In genomic region chr17:81929253-81930141, GRCh38 we compare ENCODE assay signal across 2 cellular contexts.
TF ChIP-seq lines count a peak whose summit lies in the region.

No MANE protein-coding gene starts in this region.

TF ChIP-seq in IMR-90, 13 proteins besides CTCF, POLR2A, EP300 and RAD21:
- TF ChIP-seq ELK1 (IDR thresholded peaks at IDR 0.05; ENCODE audit: borderline replicate concordance, low read depth, low read length), result no peak
- no peak for TF ChIP-seq CHD1 (IDR thresholded peaks at IDR 0.05; ENCODE audit: low read depth, low read length)
- TF ChIP-seq CEBPB (IDR thresholded peaks at IDR 0.05; ENCODE audit: low read depth, low read length), result no peak
- no peak for TF ChIP-seq RFX5 (IDR thresholded peaks at IDR 0.05; ENCODE audit: low read depth, low read length)
- TF ChIP-seq USF2 (IDR thresholded peaks at IDR 0.05; ENCODE audit: low read depth, low read length), result no peak
- TF ChIP-seq RCOR1 (IDR thresholded peaks at IDR 0.05; ENCODE audit: insufficient replicate concordance, low read length), result no peak
- no peak for TF ChIP-seq MAZ (IDR thresholded peaks at IDR 0.05; ENCODE audit: borderline replicate concordance, low read depth, low read length)
- no peak for TF ChIP-seq MXI1 (IDR thresholded peaks at IDR 0.05; ENCODE audit: borderline replicate concordance, low read depth, low read length)
- TF ChIP-seq NFE2L2 (IDR thresholded peaks at IDR 0.05; ENCODE audit: low read depth, low read length), result no peak
- TF ChIP-seq MAFK (IDR thresholded peaks at IDR 0.05; ENCODE audit: low read depth, low read length), result no peak
- TF ChIP-seq BHLHE40 (IDR thresholded peaks at IDR 0.05; ENCODE audit: low read depth, low read length), result no peak
- TF ChIP-seq SMC3 (IDR thresholded peaks at IDR 0.05; ENCODE audit: low read depth, low read length), result no peak
- TF ChIP-seq FOS (IDR thresholded peaks at IDR 0.05; ENCODE audit: low read depth, low read length), result no peak

TF ChIP-seq in GM12878, 131 proteins besides CTCF, POLR2A, EP300 and RAD21:
- TF ChIP-seq RAD51 (IDR thresholded peaks at IDR 0.05), result no peak
- TF ChIP-seq ZBED1 (IDR thresholded peaks at IDR 0.05; ENCODE audit: borderline replicate concordance), result no peak
- TF ChIP-seq CUX1 (IDR thresholded peaks at IDR 0.05; ENCODE audit: insufficient replicate concordance, low read depth, low read length), result no peak
- TF ChIP-seq ZBTB4 (CRISPR knock-in tag; IDR thresholded peaks at IDR 0.05), result no peak
- TF ChIP-seq TARDBP (IDR thresholded peaks at IDR 0.05; ENCODE audit: borderline replicate concordance), result no peak
- TF ChIP-seq POLR2AphosphoS5 (IDR thresholded peaks at IDR 0.05; ENCODE audit: low read length), result no peak
- TF ChIP-seq ZNF274 (IDR thresholded peaks at IDR 0.05; ENCODE audit: insufficient read depth, insufficient read length), result no peak
- no peak for TF ChIP-seq HSF1 (IDR thresholded peaks at IDR 0.05; ENCODE audit: low read depth, low read length)
- no peak for TF ChIP-seq RELA (IDR thresholded peaks at IDR 0.05; ENCODE audit: borderline replicate concordance, partially characterized antibody)
- TF ChIP-seq MTA3 (IDR thresholded peaks at IDR 0.05; ENCODE audit: borderline replicate concordance, low read length), result no peak
